ENCODE assay signal across 10 cellular contexts in the genomic region with DNA sequence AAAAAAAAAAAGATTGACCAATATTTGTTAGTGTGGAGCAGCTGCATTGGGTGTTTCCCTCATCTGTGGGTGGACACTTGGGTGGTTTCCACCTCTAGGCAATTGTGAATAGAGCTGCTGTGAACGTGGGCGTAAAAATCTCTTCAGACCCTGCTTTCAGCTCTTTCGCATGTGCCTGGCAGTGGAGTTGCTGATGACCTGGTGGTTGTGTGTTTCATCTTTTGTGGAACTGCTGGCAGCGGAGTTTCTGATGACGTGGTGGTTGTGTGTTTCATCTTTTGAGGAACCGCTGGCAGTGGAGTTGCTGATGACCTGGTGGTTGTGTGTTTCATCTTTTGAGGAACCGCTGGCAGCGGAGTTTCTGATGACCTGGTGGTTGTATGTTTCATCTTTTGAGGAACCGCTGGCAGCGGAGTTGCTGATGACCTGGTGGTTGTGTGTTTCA. TPM values are rescaled to one million over a fixed set of nuclear protein-coding genes. Genes with fewer than 3 reads are reported as not detected.
DNase-seq lines count a peak whose midpoint lies in the region; ATAC-seq lines count a peak whose summit lies in the region.
"Had no signal": no experiment of that assay in that cellular context is flagged by ENCODE, and none has a peak within 500 bp of the region (broad histone marks: within the 10 kb centered on the region; RNA-seq: fewer than 3 reads in every experiment).

No MANE protein-coding gene starts in this region.

- no peak overlapping the region for H3K4me3 Mint-ChIP-seq in natural killer cell treated with Interleukin-12 subunit alpha and Interleukin-12 subunit beta and Interleukin-15 and Interleukin-18, amount 100 ng/mL, for 72 hours

- H3K36me3 Mint-ChIP-seq in natural killer cell treated with Interleukin-12 subunit alpha and Interleukin-12 subunit beta and Interleukin-15 and Interleukin-18, amount 100 ng/mL, for 72 hours = peaks cover 10% of the 10 kb centered on the region

- no peaks in the 10 kb centered on the region for H3K9me3 Mint-ChIP-seq in natural killer cell treated with Interleukin-12 subunit alpha and Interleukin-12 subunit beta and Interleukin-15 and Interleukin-18, amount 100 ng/mL, for 72 hours

- H3K27me3 Mint-ChIP-seq in natural killer cell treated with Interleukin-12 subunit alpha and Interleukin-12 subunit beta and Interleukin-15 and Interleukin-18, amount 100 ng/mL, for 72 hours = no peaks in the 10 kb centered on the region

- peak overlapping the region in 1 of 2 donors; percentile 58 for H3K27ac Mint-ChIP-seq in natural killer cell treated with Interleukin-12 subunit alpha and Interleukin-12 subunit beta and Interleukin-15 and Interleukin-18, amount 100 ng/mL, for 72 hours

- peak; percentile 43 for ATAC-seq in HG02852 (IDR thresholded peaks at IDR 0.05; ENCODE audit: unreplicated experiment)
- ATAC-seq in natural killer cell treated with Interleukin-12 subunit alpha and Interleukin-12 subunit beta and Interleukin-15 and Interleukin-18, amount 100 ng/mL, for 72 hours = peak; percentile 53 to 62

- peaks cover 18 to 22% of the 10 kb centered on the region in 2 donors for H3K4me1 Mint-ChIP-seq in natural killer cell treated with Interleukin-12 subunit alpha and Interleukin-12 subunit beta and Interleukin-15 and Interleukin-18, amount 100 ng/mL, for 72 hours (ENCODE audit: low read depth in 2 of 2)

- DNase-seq in Ammon's horn (ENCODE audit: low spot score) = peak; percentile 53
- DNase-seq in activated T-cell treated with anti-CD3 and anti-CD28 coated beads for 4 hours = peak; percentile 17
- no peak for DNase-seq in natural killer cell treated with Interleukin-12 subunit alpha and Interleukin-12 subunit beta and Interleukin-15 and Interleukin-18, amount 100 ng/mL, for 72 hours (ENCODE audit: low spot score)
- no peak for DNase-seq in AG08396 (ENCODE audit: low spot score)
- no peak for DNase-seq in COR-L47 (lab: John Stamatoyannopoulos, UW)
- no peak for DNase-seq in NCI-H82 (lab: John Stamatoyannopoulos, UW)
- DNase-seq in KG1 (lab: John Stamatoyannopoulos, UW) = no peak

RNA-seq across cellular contexts. Expression of a gene that starts 21.4 kb away (rescaled TPM):
- total RNA-seq in natural killer cell treated with Interleukin-12 subunit alpha and Interleukin-12 subunit beta and Interleukin-15 and Interleukin-18, amount 100 ng/mL, for 72 hours = 100 to 1,000 TPM in 1 of 2 donors, 10 to 100 TPM in 1; 85.0 to 148 TPM

RNA-seq across cellular contexts. Expression of a gene that starts 46.8 kb away (rescaled TPM):
- 1 to 10 TPM in 1 of 2 donors, under 1 TPM in 1; 0.64 to 1.0 TPM for total RNA-seq in natural killer cell treated with Interleukin-12 subunit alpha and Interleukin-12 subunit beta and Interleukin-15 and Interleukin-18, amount 100 ng/mL, for 72 hours
- total RNA-seq: heart right ventricle, temporal lobe had no signal

RNA-seq across cellular contexts. Expression of a gene that starts 59.3 kb away (rescaled TPM):
- 100 to 1,000 TPM; 268 to 386 TPM for total RNA-seq in natural killer cell treated with Interleukin-12 subunit alpha and Interleukin-12 subunit beta and Interleukin-15 and Interleukin-18, amount 100 ng/mL, for 72 hours

Comparison
In these comparisons a context has a peak if more than half of its experiments do, and no peak if none do; other contexts are left out.
1. DNase-seq: peak in Ammon's horn (single experiment) and activated T-cell treated with anti-CD3 and anti-CD28 coated beads for 4 hours (single experiment); none in natural killer cell treated with Interleukin-12 subunit alpha and Interleukin-12 subunit beta and Interleukin-15 and Interleukin-18, amount 100 ng/mL, for 72 hours (single experiment), AG08396 (single experiment), COR-L47 (single experiment), NCI-H82 (single experiment) and KG1 (single experiment).